1 cellular context compared by ENCODE assay signal in genomic region chr15:75368689-75369239, GRCh38.
TF ChIP-seq lines count a peak whose summit lies in the region.

No MANE protein-coding gene starts in this region.

TF ChIP-seq in A549, 52 proteins besides CTCF, POLR2A, EP300 and RAD21 (continued from another document):
- TF ChIP-seq TP53 (CRISPR knock-in tag; IDR thresholded peaks at IDR 0.05) = no peak
- TF ChIP-seq SREBF2 (IDR thresholded peaks at IDR 0.05) = no peak
- no peak for TF ChIP-seq ELK1 (IDR thresholded peaks at IDR 0.05; ENCODE audit: low read depth, low read length)
- TF ChIP-seq GATA3 (IDR thresholded peaks at IDR 0.05; ENCODE audit: borderline replicate concordance) = 0 out of 2 replicates have a peak, but pooled peaks have one; percentile 3
- no peak for TF ChIP-seq FOXS1 (CRISPR knock-in tag; IDR thresholded peaks at IDR 0.05)
- TF ChIP-seq CEBPB (IDR thresholded peaks at IDR 0.05) = no peak
- no peak for TF ChIP-seq CHD4 (IDR thresholded peaks at IDR 0.05; ENCODE audit: borderline replicate concordance)
- TF ChIP-seq HES2 (IDR thresholded peaks at IDR 0.05) = no peak
- TF ChIP-seq SMC3 (IDR thresholded peaks at IDR 0.05) = no peak
